Comparison of ENCODE assay signal across 8 cellular contexts in the genomic region with DNA sequence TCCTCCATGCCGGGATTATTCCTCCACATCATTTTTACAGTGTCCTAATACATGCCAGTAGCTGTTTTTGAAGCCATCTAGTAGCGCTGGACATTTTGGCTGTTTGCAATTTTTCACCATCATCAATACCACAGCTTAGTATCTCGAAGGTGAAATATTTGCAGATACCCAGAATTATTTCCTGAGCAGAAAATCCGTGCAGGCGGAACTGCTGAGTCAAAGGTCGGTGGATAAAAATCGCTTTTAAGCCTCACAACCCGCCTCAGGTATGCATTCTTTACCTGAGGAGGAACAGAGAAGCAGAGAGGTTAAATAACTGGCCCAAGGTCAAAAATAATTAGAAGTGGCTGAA.
DNase-seq lines count a peak whose midpoint lies in the region; ATAC-seq and TF ChIP-seq lines count a peak whose summit lies in the region.

No MANE protein-coding gene starts in this region.

- H3K27me3 ChIP-seq in GM06990 (replicated peaks; ENCODE audit: control insufficient read depth, insufficient read depth, low read length) (no peaks in the 10 kb centered on the region), muscle layer of colon (ENCODE audit: control insufficient read depth in 1 of 2, insufficient read depth in 2 of 2, low read length in 2 of 2) (no peaks in the 10 kb centered on the region)

- peaks cover 2% of the 10 kb centered on the region for H3K36me3 ChIP-seq in GM06990 (ENCODE audit: control insufficient read depth, insufficient read depth, low read length)
- H3K36me3 ChIP-seq in KOPT-K1 (ENCODE audit: insufficient read depth, low read length): peaks cover 27% of the 10 kb centered on the region
- peaks cover 4% of the 10 kb centered on the region for H3K36me3 ChIP-seq in muscle layer of colon (ENCODE audit: insufficient read depth, low read length)

- peak overlapping the region; percentile 69 for H3K27ac ChIP-seq in KOPT-K1 (ENCODE audit: low read depth, low read length, poor library complexity, severe bottlenecking)
- peak overlapping the region; percentile 85 for H3K27ac ChIP-seq in muscle layer of colon (ENCODE audit: low read depth, low read length)

- TF ChIP-seq CTCF in GM06990 (IDR thresholded peaks at IDR 0.05; ENCODE audit: insufficient read depth, low read length, poor library complexity, severe bottlenecking): no peak
- no peak for TF ChIP-seq CTCF in cardiac fibroblast (IDR thresholded peaks at IDR 0.05; ENCODE audit: low read depth, low read length)

- H3K9me3 ChIP-seq in KOPT-K1 (ENCODE audit: insufficient read depth, low read length, poor library complexity, severe bottlenecking): no peaks in the 10 kb centered on the region
- H3K9me3 ChIP-seq in muscle layer of colon (ENCODE audit: low read length): no peaks in the 10 kb centered on the region

- H3K9ac ChIP-seq in muscle layer of colon (ENCODE audit: low read length): peak overlapping the region; percentile 51

- no peak for DNase-seq in GM06990 (ENCODE audit: extremely low read depth, insufficient read length)
- DNase-seq in cardiac fibroblast (ENCODE audit: low read depth in 2 of 2): no peak
- DNase-seq in NCI-H2227 treated with DMSO at 0.1 percent for 48 hours (lab: John Stamatoyannopoulos, UW): no peak
- no peak for DNase-seq in NCI-H2107 (lab: John Stamatoyannopoulos, UW)
- DNase-seq in NCI-H1436 (lab: John Stamatoyannopoulos, UW): no peak

- ATAC-seq in HG03039 (IDR thresholded peaks at IDR 0.05; ENCODE audit: unreplicated experiment): no peak

- peaks cover 28% of the 10 kb centered on the region for H3K4me1 ChIP-seq in muscle layer of colon (ENCODE audit: insufficient read depth, low read length)

- H3K4me3 ChIP-seq in GM06990 (replicated peaks; ENCODE audit: low read depth, low read length): peak overlapping the region; percentile 82
- peak overlapping the region; percentile 77 to 83 for H3K4me3 ChIP-seq in cardiac fibroblast (replicated peaks in 1 of 2; ENCODE audit: low read depth in 2 of 2, low read length in 2 of 2)
- peak overlapping the region; percentile 76 to 99 for H3K4me3 ChIP-seq in muscle layer of colon (ENCODE audit: low read depth in 1 of 2, low read length in 2 of 2)
